25 cellular contexts compared by ENCODE assay signal in genomic region chr22:25900390-25900789, GRCh38.
A peak's percentile ranks its signal among the peaks of the same experiment; 100 is the strongest.
DNase-seq lines count a peak whose midpoint lies in the region; ATAC-seq and TF ChIP-seq lines count a peak whose summit lies in the region.
"Had no signal": no experiment of that assay in that cellular context is flagged by ENCODE, and none has a peak within 500 bp of the region (broad histone marks: within the 10 kb centered on the region; RNA-seq: fewer than 3 reads in every experiment).

No MANE protein-coding gene starts in this region.

- H3K4me1 Mint-ChIP-seq in neural crest cell (no peaks in the 10 kb centered on the region), endothelial cell (ENCODE audit: unreplicated experiment) (no peaks in the 10 kb centered on the region)
- H3K4me1 Mint-ChIP-seq: CD14-positive monocyte; CD8-positive, alpha-beta memory T cell had no signal

- H3K4me1 ChIP-seq in left ventricle myocardium inferior (peaks cover 5% of the 10 kb centered on the region), gastrocnemius medialis (peaks cover 8 to 18% of the 10 kb centered on the region in 2 donors)
- H3K4me1 ChIP-seq: A549, BE2C had no signal

- H3K9me3 ChIP-seq in left ventricle myocardium inferior (replicated peaks) (no peaks in the 10 kb centered on the region), gastrocnemius medialis (no peaks in the 10 kb centered on the region)
- H3K9me3 ChIP-seq: A549, BE2C had no signal

- H3K4me3 Mint-ChIP-seq in neural crest cell (no peak overlapping the region), endothelial cell (ENCODE audit: unreplicated experiment) (no peak overlapping the region)
- H3K4me3 Mint-ChIP-seq: CD14-positive monocyte; CD4-positive, alpha-beta T cell; CD8-positive, alpha-beta memory T cell; GM23338; H9 had no signal

- H3K4me3 ChIP-seq in left ventricle myocardium inferior (no peak overlapping the region), gastrocnemius medialis (no peak overlapping the region)
- H3K4me3 ChIP-seq: A549; BLaER1 treated with 17β-estradiol and CSF1 and Interleukin-3, amounts not matched to agents 10 nM and 100 nM; GM12878; GM23338 had no signal

- H3K27ac ChIP-seq in left ventricle myocardium inferior (replicated peaks) (peak overlapping the region; percentile 4), gastrocnemius medialis (peak overlapping the region; percentile 51 to 77 (median 58))
- H3K27ac ChIP-seq: A549; BLaER1 treated with 17β-estradiol and CSF1 and Interleukin-3, amounts not matched to agents 10 nM and 100 nM had no signal

- TF ChIP-seq POLR2A in gastrocnemius medialis (IDR thresholded peaks at IDR 0.05), result no peak

- H3K9me3 Mint-ChIP-seq in neural crest cell (no peaks in the 10 kb centered on the region), endothelial cell (ENCODE audit: unreplicated experiment) (no peaks in the 10 kb centered on the region)
- H3K9me3 Mint-ChIP-seq: CD4-positive, alpha-beta T cell; GM23338; H9 had no signal

- H3K36me3 ChIP-seq in left ventricle myocardium inferior (peaks cover 40% of the 10 kb centered on the region), gastrocnemius medialis (peaks cover 0 to 73% of the 10 kb centered on the region in 2 donors)
- H3K36me3 ChIP-seq: BE2C; BLaER1 treated with 17β-estradiol and CSF1 and Interleukin-3, amounts not matched to agents 10 nM and 100 nM had no signal

- in situ Hi-C loops in gastrocnemius medialis (cut with MboI; ENCODE audit: low sequenced_read_pairs in 4 of 4), result no loop called here

- H3K27ac Mint-ChIP-seq in neural crest cell (ENCODE audit: unreplicated experiment) (peak overlapping the region; percentile 20), endothelial cell (ENCODE audit: unreplicated experiment) (no peak overlapping the region)
- H3K27ac Mint-ChIP-seq: CD14-positive monocyte; CD4-positive, alpha-beta T cell; CD8-positive, alpha-beta memory T cell; GM23338; H9 had no signal

- H3K36me3 Mint-ChIP-seq in neural crest cell (ENCODE audit: low read depth), result no peaks in the 10 kb centered on the region
- no peaks in the 10 kb centered on the region for H3K36me3 Mint-ChIP-seq in endothelial cell (ENCODE audit: low read depth, unreplicated experiment)
- H3K36me3 Mint-ChIP-seq: CD14-positive monocyte had no signal

- peaks cover 30% of the 10 kb centered on the region for H3K27me3 Mint-ChIP-seq in neural crest cell (ENCODE audit: low read depth)
- peaks cover under 1% of the 10 kb centered on the region for H3K27me3 Mint-ChIP-seq in endothelial cell (ENCODE audit: unreplicated experiment)

- TF ChIP-seq CTCF in left ventricle myocardium inferior (IDR thresholded peaks at IDR 0.05; ENCODE audit: borderline replicate concordance) (no peak), neural crest cell (conservative IDR thresholded peaks at IDR 0.05) (no peak), gastrocnemius medialis (IDR thresholded peaks at IDR 0.05 in 4 of 5, conservative IDR thresholded peaks at IDR 0.05 in 1 of 5) (no peak), endothelial cell (IDR thresholded peaks at IDR 0.05; ENCODE audit: unreplicated experiment) (no peak)

- H3K27me3 ChIP-seq in left ventricle myocardium inferior (ENCODE audit: low read depth) (peaks cover 8% of the 10 kb centered on the region), gastrocnemius medialis (no peaks in the 10 kb centered on the region)
- H3K27me3 ChIP-seq: BE2C; BLaER1 treated with 17β-estradiol and CSF1 and Interleukin-3, amounts not matched to agents 10 nM and 100 nM had no signal

- intact Hi-C loops in left ventricle myocardium inferior (cut with micrococcal nuclease), result no loop called here
- intact Hi-C loops in Right ventricle myocardium superior (cut with DNase I), result no loop called here
- intact Hi-C loops in gastrocnemius medialis (cut with DNase I; ENCODE audit: low total_unique reads), result no loop called here

- DNase-seq in left ventricle myocardium inferior (no peak), Right ventricle myocardium superior (no peak), cerebellar cortex (ENCODE audit: low spot score) (peak; percentile 3), neural crest cell (ENCODE audit: low read depth, low spot score) (no peak), gastrocnemius medialis (no peak), endothelial cell (ENCODE audit: low spot score) (no peak)
- DNase-seq: 8988T; ACHN; AML-193; CD4-positive, alpha-beta T cell; CD8-positive, alpha-beta memory T cell; DMS 273 treated with DMSO at 0.1 percent for 48 hours; DMS79; EL; GDM1; H9 had no signal

- ATAC-seq in Right ventricle myocardium superior (ENCODE audit: poor library complexity) (no peak), gastrocnemius medialis (no peak), HG02610 (IDR thresholded peaks at IDR 0.05; ENCODE audit: unreplicated experiment) (no peak), GM19328 (IDR thresholded peaks at IDR 0.05; ENCODE audit: unreplicated experiment) (no peak)
- ATAC-seq: A549, GM12878, GM23338, HCT116 had no signal
